In genomic region chr9:3398232-3398648, GRCh38 we compare ENCODE assay signal across 7 cellular contexts.
DNase-seq lines count a peak whose midpoint lies in the region; ATAC-seq and TF ChIP-seq lines count a peak whose summit lies in the region.

No MANE protein-coding gene starts in this region.

- TF ChIP-seq EP300 in gastroesophageal sphincter (IDR thresholded peaks at IDR 0.05): no peak

- CTCF ChIA-PET in naive thymus-derived CD4-positive, alpha-beta T cell (lab: Charles Lee): interaction anchor here (0.6 kb wide), 1 partner anchor 1345 kb away, joined by 3 read pairs; no protein-coding TSS in a partner anchor

- H3K9me3 ChIP-seq in naive thymus-derived CD4-positive, alpha-beta T cell (ENCODE audit: control insufficient read depth in 2 of 3, low read length in 3 of 3): no peaks in the 10 kb centered on the region
- H3K9me3 ChIP-seq in WERI-Rb-1 (ENCODE audit: severe bottlenecking) (no peaks in the 10 kb centered on the region), gastroesophageal sphincter (no peaks in the 10 kb centered on the region)

- H3K36me3 ChIP-seq in naive thymus-derived CD4-positive, alpha-beta T cell (ENCODE audit: control insufficient read depth in 2 of 3, insufficient read depth in 3 of 3, low read length in 3 of 3): no peaks in the 10 kb centered on the region
- H3K36me3 ChIP-seq in WERI-Rb-1 (no peaks in the 10 kb centered on the region), gastroesophageal sphincter (peaks cover 0 to 14% of the 10 kb centered on the region in 2 donors)

- peaks cover 3 to 10% of the 10 kb centered on the region in 2 donors for H3K4me1 ChIP-seq in naive thymus-derived CD4-positive, alpha-beta T cell (ENCODE audit: control insufficient read depth in 2 of 2, insufficient read depth in 2 of 2, low read length in 2 of 2)
- H3K4me1 ChIP-seq in gastroesophageal sphincter: peaks cover 0 to 11% (median 0%) of the 10 kb centered on the region in 3 donors

- peaks cover 0 to 5% (median 0%) of the 10 kb centered on the region in 11 donors for H3K9me3 Mint-ChIP-seq in naive thymus-derived CD4-positive, alpha-beta T cell

- peaks cover 9 to 58% (median 31%) of the 10 kb centered on the region in 7 donors for H3K4me1 Mint-ChIP-seq in naive thymus-derived CD4-positive, alpha-beta T cell

- WGBS in gastroesophageal sphincter (ENCODE audit: low coverage in 1 of 2), 2 donors: 83% methylated on average over 2 of the region's 2 CpGs

- H3K27ac ChIP-seq in naive thymus-derived CD4-positive, alpha-beta T cell (ENCODE audit: low read depth, low read length): peak overlapping the region; percentile 52
- H3K27ac ChIP-seq in WERI-Rb-1 (no peak overlapping the region), gastroesophageal sphincter (no peak overlapping the region)

- ATAC-seq in GM18907 (IDR thresholded peaks at IDR 0.05; ENCODE audit: unreplicated experiment) (peak; percentile 67), HG02610 (IDR thresholded peaks at IDR 0.05; ENCODE audit: unreplicated experiment) (peak; percentile 69), gastroesophageal sphincter (no peak)
- peak; percentile 76 for ATAC-seq in naive thymus-derived CD4-positive, alpha-beta T cell

- POLR2A ChIA-PET in naive thymus-derived CD4-positive, alpha-beta T cell (lab: Charles Lee): interaction anchor here (0.5 to 0.6 kb wide), 2 partner anchors 62 to 1300 kb away, joined by 3 read pairs; no protein-coding TSS in a partner anchor

- H3K4me3 ChIP-seq in naive thymus-derived CD4-positive, alpha-beta T cell (ENCODE audit: low read length): no peak overlapping the region
- H3K4me3 ChIP-seq in WERI-Rb-1 (ENCODE audit: low read depth, low read length) (no peak overlapping the region), gastroesophageal sphincter (no peak overlapping the region)

- no peaks in the 10 kb centered on the region for H3K27me3 Mint-ChIP-seq in naive thymus-derived CD4-positive, alpha-beta T cell

- TF ChIP-seq CTCF in WERI-Rb-1 (IDR thresholded peaks at IDR 0.05; ENCODE audit: low read depth, low read length) (no peak), gastroesophageal sphincter (IDR thresholded peaks at IDR 0.05) (no peak)

- intact Hi-C loops in naive thymus-derived CD4-positive, alpha-beta T cell (cut with micrococcal nuclease): no loop called here

- H3K27me3 ChIP-seq in naive thymus-derived CD4-positive, alpha-beta T cell (ENCODE audit: control insufficient read depth in 2 of 2, insufficient read depth in 2 of 2, low read length in 2 of 2): no peaks in the 10 kb centered on the region
- H3K27me3 ChIP-seq in WERI-Rb-1 (ENCODE audit: insufficient read depth, low read depth, severe bottlenecking): no peaks in the 10 kb centered on the region
- no peaks in the 10 kb centered on the region for H3K27me3 ChIP-seq in gastroesophageal sphincter

- H3K27ac Mint-ChIP-seq in naive thymus-derived CD4-positive, alpha-beta T cell: peak overlapping the region; percentile 81 to 95 (median 91)

- no peak for TF ChIP-seq POLR2A in gastroesophageal sphincter (IDR thresholded peaks at IDR 0.05)

- H3K36me3 Mint-ChIP-seq in naive thymus-derived CD4-positive, alpha-beta T cell: peaks cover 8 to 27% (median 21%) of the 10 kb centered on the region in 5 donors

- DNase-seq in OCI-M1 (lab: John Stamatoyannopoulos, UW) (peak; percentile 100), WERI-Rb-1 (no peak), NCI-H146 (lab: John Stamatoyannopoulos, UW) (no peak)
- DNase-seq in naive thymus-derived CD4-positive, alpha-beta T cell: peak in 7 of 9 donors; percentile 10 to 57 (median 48)

- H3K4me3 Mint-ChIP-seq in naive thymus-derived CD4-positive, alpha-beta T cell: peak overlapping the region; percentile 35 to 89 (median 76)

Comparison
In these comparisons a context has a peak if more than half of its experiments do, and no peak if none do; other contexts are left out.
1. DNase-seq: peak in OCI-M1 (single experiment) and naive thymus-derived CD4-positive, alpha-beta T cell (7 of 9); none in WERI-Rb-1 (single experiment) and NCI-H146 (single experiment).